ENCODE assay signal across 8 cellular contexts in genomic region chr22:38353142-38353629, GRCh38. TPM values are rescaled to one million over a fixed set of nuclear protein-coding genes. Genes with fewer than 3 reads are reported as not detected.
A peak's percentile ranks its signal among the peaks of the same experiment; 100 is the strongest.
DNase-seq lines count a peak whose midpoint lies in the region; ATAC-seq and TF ChIP-seq lines count a peak whose summit lies in the region.

No MANE protein-coding gene starts in this region.

- H3K27ac Mint-ChIP-seq in activated CD4-positive, alpha-beta T cell treated with anti-CD3 and anti-CD28 coated beads for 36 hours: no peak overlapping the region

- H3K4me3 Mint-ChIP-seq in activated CD4-positive, alpha-beta T cell treated with anti-CD3 and anti-CD28 coated beads for 36 hours: no peak overlapping the region

- TF ChIP-seq POLR2A in lower leg skin (IDR thresholded peaks at IDR 0.05): no peak

- H3K4me1 ChIP-seq in Loucy (ENCODE audit: insufficient read depth, low read length, poor library complexity, severe bottlenecking): no peaks in the 10 kb centered on the region

- 14 to 24% methylated on average over 21 to 30 of the region's 33 CpGs for WGBS in lower leg skin, 2 donors

- no peak overlapping the region for H3K4me2 ChIP-seq in Loucy (ENCODE audit: low read depth, low read length, poor library complexity, severe bottlenecking)

- intact Hi-C loops in activated CD4-positive, alpha-beta T cell treated with anti-CD3 and anti-CD28 coated beads for 36 hours (cut with DNase I, micrococcal nuclease): loop anchor here (1.0 to 10.0 kb wide), 7 partner anchors 55 to 301 kb away; no protein-coding TSS in a partner anchor
- intact Hi-C loops in lower leg skin (cut with DNase I; ENCODE audit: low total_unique reads): loop anchor here (10.0 kb wide), 1 partner anchor 298 kb away; the partner anchor contains the start of gene PICK1

- DNase-seq in NCI-H1417 (lab: John Stamatoyannopoulos, UW): peak; percentile 35 to 57 (median 45)
- DNase-seq in NCI-H1417 treated with DMSO at 0.1 percent for 48 hours (lab: John Stamatoyannopoulos, UW): no peak
- peak; percentile 79 for DNase-seq in activated CD4-positive, alpha-beta T cell treated with anti-CD3 and anti-CD28 coated beads for 36 hours
- peak; percentile 62 for DNase-seq in cerebellar cortex (ENCODE audit: low spot score)
- peak; percentile 37 to 94 for DNase-seq in lower leg skin (ENCODE audit: low spot score in 2 of 2)
- DNase-seq in stimulated activated CD4-positive, alpha-beta T cell treated with anti-CD3 and anti-CD28 coated beads, TNF-alpha, amount 100 ng/mL, for 48 hours (ENCODE audit: low read depth in 3 of 3): peak; percentile 33 to 65 (median 44)

- H3K9me3 ChIP-seq in Loucy (ENCODE audit: insufficient read depth, low read depth, low read length): no peaks in the 10 kb centered on the region

- H3K27me3 Mint-ChIP-seq in activated CD4-positive, alpha-beta T cell treated with anti-CD3 and anti-CD28 coated beads for 36 hours: no peaks in the 10 kb centered on the region

- no peak overlapping the region for H3K9ac ChIP-seq in Loucy (ENCODE audit: low read depth, low read length, poor library complexity, severe bottlenecking)

- no peak overlapping the region for H2AFZ ChIP-seq in Loucy (ENCODE audit: low read length)

- peaks cover 10% of the 10 kb centered on the region; the same call in 1 of the 2 replicates for H3K36me3 ChIP-seq in Loucy (ENCODE audit: insufficient read depth, low read length)

- H3F3A ChIP-seq in Loucy (ENCODE audit: low read depth): no peaks in the 10 kb centered on the region

- no peaks in the 10 kb centered on the region for H3K4me1 Mint-ChIP-seq in activated CD4-positive, alpha-beta T cell treated with anti-CD3 and anti-CD28 coated beads for 36 hours

- peak; percentile 90 for TF ChIP-seq CTCF in Loucy (conservative IDR thresholded peaks at IDR 0.05; ENCODE audit: low read length)
- peak in 1 of 3 donors; percentile 93 for TF ChIP-seq CTCF in lower leg skin (IDR thresholded peaks at IDR 0.05)

- CTCF ChIA-PET in activated CD4-positive, alpha-beta T cell treated with anti-CD3 and anti-CD28 coated beads for 36 hours (lab: Charles Lee): interaction anchor here (0.6 to 2.5 kb wide), 4 partner anchors 46 to 435 kb away, joined by 3 to 8 read pairs (median 4); no protein-coding TSS in a partner anchor

- no peaks in the 10 kb centered on the region for H3K9me3 Mint-ChIP-seq in activated CD4-positive, alpha-beta T cell treated with anti-CD3 and anti-CD28 coated beads for 36 hours (ENCODE audit: low read depth)

- no peaks in the 10 kb centered on the region for H4K20me1 ChIP-seq in Loucy (ENCODE audit: insufficient read depth, low read length, poor library complexity, severe bottlenecking)

- H3K36me3 Mint-ChIP-seq in activated CD4-positive, alpha-beta T cell treated with anti-CD3 and anti-CD28 coated beads for 36 hours (ENCODE audit: low read depth): no peaks in the 10 kb centered on the region

- H3K27me3 ChIP-seq in Loucy (ENCODE audit: insufficient read depth, low read length, poor library complexity, severe bottlenecking): no peaks in the 10 kb centered on the region

- POLR2A ChIA-PET in activated CD4-positive, alpha-beta T cell treated with anti-CD3 and anti-CD28 coated beads for 36 hours (lab: Charles Lee): interaction anchor here (0.5 kb wide), 1 partner anchor 217 kb away, joined by 3 read pairs; no protein-coding TSS in a partner anchor

- H3K79me2 ChIP-seq in Loucy (ENCODE audit: insufficient read depth, low read length): no peaks in the 10 kb centered on the region

- H3K4me3 ChIP-seq in Loucy (ENCODE audit: low read length, poor library complexity, severe bottlenecking) (no peak overlapping the region), lower leg skin (ENCODE audit: low read depth, poor library complexity, severe bottlenecking) (no peak overlapping the region)

- H3K9me2 ChIP-seq in Loucy (replicated peaks; ENCODE audit: low read depth, low read length): no peaks in the 10 kb centered on the region

- peak; percentile 79 for ATAC-seq in activated CD4-positive, alpha-beta T cell treated with anti-CD3 and anti-CD28 coated beads for 36 hours
- ATAC-seq in HG02610 (IDR thresholded peaks at IDR 0.05; ENCODE audit: unreplicated experiment): no peak

RNA-seq across cellular contexts. Expression of gene CSNK1E, which starts 36.0 kb away (rescaled TPM):
- total RNA-seq in activated CD4-positive, alpha-beta T cell treated with anti-CD3 and anti-CD28 coated beads for 36 hours: 100 to 1,000 TPM; 117 to 145 TPM
- total RNA-seq in lower leg skin: 100 to 1,000 TPM; 142 to 258 (median 163) TPM
